34 cellular contexts compared by ENCODE assay signal in genomic region chr5:109313123-109313522, GRCh38.
"Had no signal": no experiment of that assay in that cellular context is flagged by ENCODE, and none has a peak within 500 bp of the region (broad histone marks: within the 10 kb centered on the region; RNA-seq: fewer than 3 reads in every experiment).

No MANE protein-coding gene starts in this region.

- H3K4me3 ChIP-seq: adrenal gland, ascending aorta, esophagus muscularis mucosa, gastrocnemius medialis, heart left ventricle had no signal

- H3K27me3 Mint-ChIP-seq: activated CD4-positive, alpha-beta memory T cell treated with anti-CD3 and anti-CD28 coated beads for 36 hours; activated CD4-positive, alpha-beta T cell treated with anti-CD3 and anti-CD28 coated beads for 36 hours; activated CD4-positive, alpha-beta T cell treated with anti-CD3 and anti-CD28 coated beads, Interleukin-2, amount 10 ng/mL, durations not matched to agents 24 days and 14 days; activated CD8-positive, alpha-beta memory T cell treated with anti-CD3 and anti-CD28 coated beads, Interleukin-2, amount 10 ng/mL, durations not matched to agents 7 days and 5 days; activated naive CD4-positive, alpha-beta T cell treated with anti-CD3 and anti-CD28 coated beads, Interleukin-2, amount 50 U/mL, for 24 hours; activated naive CD8-positive, alpha-beta T cell treated with anti-CD3 and anti-CD28 coated beads for 36 hours; activated naive CD8-positive, alpha-beta T cell treated with anti-CD3 and anti-CD28 coated beads, Interleukin-2, amount 50 U/mL, for 24 hours; T-helper 17 cell had no signal

- H3K36me3 ChIP-seq: adrenal gland, ascending aorta, esophagus muscularis mucosa, gastrocnemius medialis, heart left ventricle had no signal

- H3K27me3 ChIP-seq: adrenal gland, ascending aorta, esophagus muscularis mucosa, foreskin keratinocyte, gastrocnemius medialis, heart left ventricle had no signal

- H3K36me3 Mint-ChIP-seq: activated CD4-positive, alpha-beta memory T cell treated with anti-CD3 and anti-CD28 coated beads for 36 hours; activated CD8-positive, alpha-beta memory T cell treated with anti-CD3 and anti-CD28 coated beads, Interleukin-2, amount 10 ng/mL, durations not matched to agents 7 days and 5 days; activated naive CD8-positive, alpha-beta T cell treated with anti-CD3 and anti-CD28 coated beads for 36 hours had no signal

- ATAC-seq: activated CD4-positive, alpha-beta T cell treated with anti-CD3 and anti-CD28 coated beads for 36 hours; activated CD8-positive, alpha-beta memory T cell treated with anti-CD3 and anti-CD28 coated beads, Interleukin-2, amount 10 ng/mL, durations not matched to agents 7 days and 5 days; activated CD8-positive, alpha-beta T cell treated with anti-CD3 and anti-CD28 coated beads, Interleukin-2, amount 10 ng/mL, durations not matched to agents 7 days and 5 days; activated naive CD8-positive, alpha-beta T cell treated with anti-CD3 and anti-CD28 coated beads, Interleukin-2, amount 50 U/mL, for 24 hours; effector memory CD8-positive, alpha-beta T cell; foreskin keratinocyte; gastrocnemius medialis; heart left ventricle; T-helper 17 cell had no signal

- H3K4me3 Mint-ChIP-seq: activated CD4-positive, alpha-beta memory T cell treated with anti-CD3 and anti-CD28 coated beads for 36 hours; activated CD4-positive, alpha-beta T cell treated with anti-CD3 and anti-CD28 coated beads for 36 hours; activated CD4-positive, alpha-beta T cell treated with anti-CD3 and anti-CD28 coated beads, Interleukin-2, amount 10 ng/mL, durations not matched to agents 24 days and 14 days; activated CD8-positive, alpha-beta memory T cell treated with anti-CD3 and anti-CD28 coated beads, Interleukin-2, amount 10 ng/mL, durations not matched to agents 7 days and 5 days; activated CD8-positive, alpha-beta T cell treated with anti-CD3 and anti-CD28 coated beads, Interleukin-2, amount 10 ng/mL, durations not matched to agents 7 days and 5 days; activated naive CD4-positive, alpha-beta T cell treated with anti-CD3 and anti-CD28 coated beads for 36 hours; activated naive CD4-positive, alpha-beta T cell treated with anti-CD3 and anti-CD28 coated beads, Interleukin-2, amount 50 U/mL, for 24 hours; activated naive CD8-positive, alpha-beta T cell treated with anti-CD3 and anti-CD28 coated beads for 36 hours; activated naive CD8-positive, alpha-beta T cell treated with anti-CD3 and anti-CD28 coated beads, Interleukin-2, amount 50 U/mL, for 24 hours; activated T-helper 1 cell treated with anti-CD3 and anti-CD28 coated beads, Interleukin-12 subunit alpha, Interleukin-12 subunit beta, Interleukin-2, Interleukin-4 antibody, amounts not matched to agents 30 ng/mL and 10 ng/mL and 1 ng/mL, durations not matched to agents 14 hours and 24 hours and 36 hours; effector memory CD8-positive, alpha-beta T cell; T-helper 17 cell; T-helper 2 cell treated with Interferon-gamma antibody and Interleukin-4, amounts not matched to agents 5 μg/mL and 100 μg/mL, for 36 hours had no signal

- H3K4me1 ChIP-seq: adrenal gland, esophagus muscularis mucosa, foreskin keratinocyte, heart left ventricle had no signal

- H3K9me3 Mint-ChIP-seq: activated CD4-positive, alpha-beta memory T cell treated with anti-CD3 and anti-CD28 coated beads for 36 hours; activated CD4-positive, alpha-beta T cell treated with anti-CD3 and anti-CD28 coated beads, Interleukin-2, amount 10 ng/mL, durations not matched to agents 24 days and 14 days; activated naive CD4-positive, alpha-beta T cell treated with anti-CD3 and anti-CD28 coated beads for 36 hours; activated naive CD4-positive, alpha-beta T cell treated with anti-CD3 and anti-CD28 coated beads, Interleukin-2, amount 50 U/mL, for 24 hours; activated naive CD8-positive, alpha-beta T cell treated with anti-CD3 and anti-CD28 coated beads for 36 hours; activated naive CD8-positive, alpha-beta T cell treated with anti-CD3 and anti-CD28 coated beads, Interleukin-2, amount 50 U/mL, for 24 hours; activated T-helper 1 cell treated with anti-CD3 and anti-CD28 coated beads, Interleukin-12 subunit alpha, Interleukin-12 subunit beta, Interleukin-2, Interleukin-4 antibody, amounts not matched to agents 30 ng/mL and 10 ng/mL and 1 ng/mL, durations not matched to agents 14 hours and 24 hours and 36 hours; activated T-helper 2 cell treated with anti-CD3 and anti-CD28 coated beads, Interferon-gamma antibody, Interleukin-2, Interleukin-4, amounts not matched to agents 10 μg/mL and 5 μg/mL and 100 μg/mL, durations not matched to agents 14 hours and 24 hours and 36 hours; effector memory CD8-positive, alpha-beta T cell; T-helper 2 cell treated with Interferon-gamma antibody and Interleukin-4, amounts not matched to agents 5 μg/mL and 100 μg/mL, for 36 hours had no signal

- H3K27ac Mint-ChIP-seq: activated CD4-positive, alpha-beta memory T cell treated with anti-CD3 and anti-CD28 coated beads for 36 hours; activated CD4-positive, alpha-beta T cell treated with anti-CD3 and anti-CD28 coated beads for 36 hours; activated CD4-positive, alpha-beta T cell treated with anti-CD3 and anti-CD28 coated beads, Interleukin-2, amount 10 ng/mL, durations not matched to agents 24 days and 14 days; activated CD8-positive, alpha-beta memory T cell treated with anti-CD3 and anti-CD28 coated beads, Interleukin-2, amount 10 ng/mL, durations not matched to agents 7 days and 5 days; activated CD8-positive, alpha-beta T cell treated with anti-CD3 and anti-CD28 coated beads, Interleukin-2, amount 10 ng/mL, durations not matched to agents 7 days and 5 days; activated naive CD4-positive, alpha-beta T cell treated with anti-CD3 and anti-CD28 coated beads for 36 hours; activated naive CD4-positive, alpha-beta T cell treated with anti-CD3 and anti-CD28 coated beads, Interleukin-2, amount 50 U/mL, for 24 hours; activated naive CD8-positive, alpha-beta T cell treated with anti-CD3 and anti-CD28 coated beads for 36 hours; activated naive CD8-positive, alpha-beta T cell treated with anti-CD3 and anti-CD28 coated beads, Interleukin-2, amount 50 U/mL, for 24 hours; activated T-helper 1 cell treated with anti-CD3 and anti-CD28 coated beads, Interleukin-12 subunit alpha, Interleukin-12 subunit beta, Interleukin-2, Interleukin-4 antibody, amounts not matched to agents 30 ng/mL and 10 ng/mL and 1 ng/mL, durations not matched to agents 14 hours and 24 hours and 36 hours; activated T-helper 2 cell treated with anti-CD3 and anti-CD28 coated beads, Interferon-gamma antibody, Interleukin-2, Interleukin-4, amounts not matched to agents 10 μg/mL and 5 μg/mL and 100 μg/mL, durations not matched to agents 14 hours and 24 hours and 36 hours; effector memory CD8-positive, alpha-beta T cell; T-helper 17 cell; T-helper 2 cell treated with Interferon-gamma antibody and Interleukin-4, amounts not matched to agents 5 μg/mL and 100 μg/mL, for 36 hours had no signal

- H3K9me3 ChIP-seq: adrenal gland, ascending aorta, esophagus muscularis mucosa, gastrocnemius medialis, heart left ventricle had no signal

- DNase-seq: activated CD4-positive, alpha-beta memory T cell treated with anti-CD3 and anti-CD28 coated beads for 36 hours; activated CD4-positive, alpha-beta T cell treated with anti-CD3 and anti-CD28 coated beads for 36 hours; activated CD4-positive, alpha-beta T cell treated with anti-CD3 and anti-CD28 coated beads, Interleukin-2, amount 10 ng/mL, durations not matched to agents 24 days and 14 days; activated CD4-positive, CD25-positive, alpha-beta regulatory T cell; activated CD4-positive, CD25-positive, alpha-beta regulatory T cell treated with anti-CD3 and anti-CD28 coated beads, Interleukin-2, amount 50 U/mL, for 72 hours; activated CD8-positive, alpha-beta memory T cell treated with anti-CD3 and anti-CD28 coated beads, Interleukin-2, amount 10 ng/mL, durations not matched to agents 7 days and 5 days; activated CD8-positive, alpha-beta memory T cell treated with anti-CD3 and anti-CD28 coated beads, Interleukin-2, amount 50 U/mL, for 4 hours; activated CD8-positive, alpha-beta T cell treated with anti-CD3 and anti-CD28 coated beads, Interleukin-2, amount 10 ng/mL, durations not matched to agents 7 days and 5 days; activated effector memory CD4-positive, alpha-beta T cell treated with anti-CD3 and anti-CD28 coated beads, Interleukin-2, amount 50 U/mL, for 16 hours; activated naive CD4-positive, alpha-beta T cell treated with anti-CD3 and anti-CD28 coated beads for 36 hours; activated naive CD8-positive, alpha-beta T cell treated with anti-CD3 and anti-CD28 coated beads for 36 hours; activated naive CD8-positive, alpha-beta T cell treated with anti-CD3 and anti-CD28 coated beads, Interleukin-2, amount 50 U/mL, for 24 hours; activated T-cell treated with anti-CD3 and anti-CD28 coated beads, Interleukin-2, amount 50 U/mL, for 1 hour; activated T-cell treated with anti-CD3 and anti-CD28 coated beads, Interleukin-2, amount 50 U/mL, for 48 hours; adrenal gland; caudate nucleus; cortex of kidney; dermis blood vessel endothelial cell; effector CD4-positive, alpha-beta T cell; effector memory CD8-positive, alpha-beta T cell; erythroblast; foreskin keratinocyte; gastrocnemius medialis; glutamatergic neuron; heart left ventricle; T-helper 1 cell; T-helper 17 cell; T1000 had no signal

- H3K27ac ChIP-seq: adrenal gland, ascending aorta, esophagus muscularis mucosa, foreskin keratinocyte, gastrocnemius medialis, heart left ventricle had no signal

- H3K4me1 Mint-ChIP-seq: activated CD4-positive, alpha-beta T cell treated with anti-CD3 and anti-CD28 coated beads for 36 hours; activated CD4-positive, alpha-beta T cell treated with anti-CD3 and anti-CD28 coated beads, Interleukin-2, amount 10 ng/mL, durations not matched to agents 24 days and 14 days; activated CD8-positive, alpha-beta memory T cell treated with anti-CD3 and anti-CD28 coated beads, Interleukin-2, amount 10 ng/mL, durations not matched to agents 7 days and 5 days; activated naive CD4-positive, alpha-beta T cell treated with anti-CD3 and anti-CD28 coated beads, Interleukin-2, amount 50 U/mL, for 24 hours; activated naive CD8-positive, alpha-beta T cell treated with anti-CD3 and anti-CD28 coated beads for 36 hours; activated naive CD8-positive, alpha-beta T cell treated with anti-CD3 and anti-CD28 coated beads, Interleukin-2, amount 50 U/mL, for 24 hours; T-helper 17 cell had no signal
